ENCODE assay signal across 17 cellular contexts in the genomic region with DNA sequence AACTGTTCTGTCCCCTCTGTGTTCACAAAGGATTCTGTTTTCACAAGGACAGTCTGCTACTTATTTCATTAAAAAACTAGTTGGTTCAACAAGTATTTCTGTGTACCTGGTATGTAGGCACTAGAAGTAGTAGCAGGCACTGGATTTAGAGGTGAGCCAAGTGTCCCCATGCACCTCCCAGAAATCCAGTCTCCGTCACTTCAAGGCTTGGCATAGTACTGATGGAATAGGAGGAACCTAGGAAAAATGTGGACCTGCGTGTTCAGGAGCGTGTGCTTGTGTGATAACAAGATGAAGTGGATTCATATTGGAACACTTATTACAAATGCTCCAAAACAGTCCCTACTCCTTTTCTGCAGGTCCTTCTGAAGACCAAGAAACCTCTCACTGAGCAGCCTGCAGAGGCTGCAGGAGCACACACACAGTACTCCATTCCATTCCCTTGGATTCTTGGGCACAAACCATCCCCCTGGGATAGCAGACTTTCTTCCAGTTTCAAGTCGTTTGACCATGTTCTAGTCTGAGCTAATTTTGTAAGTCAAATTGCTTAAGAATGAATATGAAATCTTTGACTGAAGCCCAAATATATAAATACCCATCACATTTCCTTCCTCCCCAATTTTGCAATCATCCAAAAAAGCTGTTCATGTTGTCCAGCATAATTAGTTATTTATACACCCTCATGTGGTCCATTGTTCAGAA.
DNase-seq lines count a peak whose midpoint lies in the region; ATAC-seq and TF ChIP-seq lines count a peak whose summit lies in the region.
"Had no signal": no experiment of that assay in that cellular context is flagged by ENCODE, and none has a peak within 500 bp of the region (broad histone marks: within the 10 kb centered on the region; RNA-seq: fewer than 3 reads in every experiment).

No MANE protein-coding gene starts in this region.

- DNase-seq in OCI-LY7 (ENCODE audit: low spot score) (no peak), heart right ventricle (no peak), spleen (no peak), SK-N-SH (no peak), NCI-H1048 (lab: John Stamatoyannopoulos, UW) (no peak), glutamatergic neuron (no peak)
- DNase-seq: activated CD4-positive, alpha-beta T cell treated with anti-CD3 and anti-CD28 coated beads, Interleukin-2, amount 10 ng/mL, durations not matched to agents 24 days and 14 days; activated naive CD8-positive, alpha-beta T cell treated with anti-CD3 and anti-CD28 coated beads, Interleukin-2, amount 10 ng/mL, durations not matched to agents 7 days and 5 days; cerebellar nuclear complex; kidney glomerular epithelial cell; NCI-H2081; NCI-H526; posterior cingulate gyrus; stimulated activated CD4-positive, alpha-beta T cell treated with anti-CD3 and anti-CD28 coated beads, Interleukin-15, amount 100 ng/mL, for 24 hours; T1000 had no signal

- H3K4me2 ChIP-seq in BLaER1 (peak overlapping the region; percentile 56), OCI-LY7 (ENCODE audit: low read length) (peak overlapping the region; percentile 2; the same call in 1 of the 2 replicates), SK-N-SH (no peak overlapping the region)

- BruUV-seq in OCI-LY7 (replicated peaks; lab: Mats Ljungman, UMichigan): no TSS peak

- no peaks in the 10 kb centered on the region for H4K20me1 ChIP-seq in BLaER1
- H4K20me1 ChIP-seq in OCI-LY7 (ENCODE audit: insufficient read depth, low read length): no peaks in the 10 kb centered on the region
- H4K20me1 ChIP-seq in SK-N-SH (ENCODE audit: insufficient read depth): no peaks in the 10 kb centered on the region

- no peaks in the 10 kb centered on the region for H3K9me3 Mint-ChIP-seq in glutamatergic neuron (ENCODE audit: unreplicated experiment)

- no peak overlapping the region for H3K4me3 ChIP-seq in BLaER1
- no peak overlapping the region for H3K4me3 ChIP-seq in OCI-LY7 (ENCODE audit: low read depth, low read length, poor library complexity, severe bottlenecking)
- no peak overlapping the region for H3K4me3 ChIP-seq in heart right ventricle
- no peak overlapping the region for H3K4me3 ChIP-seq in spleen
- no peak overlapping the region for H3K4me3 ChIP-seq in SK-N-SH (ENCODE audit: low read depth in 2 of 2, low read length in 1 of 2)

- POLR2A ChIA-PET in OCI-LY7 (lab: Charles Lee): interaction anchor here (0.6 to 1.4 kb wide), 4 partner anchors 13 to 855 kb away, joined by 3 to 7 read pairs (median 6); no protein-coding TSS in a partner anchor
- POLR2A ChIA-PET in SK-N-SH (lab: Yijun Ruan, JAX): no interaction called here

- no peaks in the 10 kb centered on the region for H3K36me3 Mint-ChIP-seq in glutamatergic neuron (ENCODE audit: unreplicated experiment)

- no peaks in the 10 kb centered on the region for H3K4me1 Mint-ChIP-seq in glutamatergic neuron (ENCODE audit: low read depth, unreplicated experiment)
- H3K4me1 Mint-ChIP-seq: activated naive CD8-positive, alpha-beta T cell treated with anti-CD3 and anti-CD28 coated beads, Interleukin-2, amount 10 ng/mL, durations not matched to agents 7 days and 5 days had no signal

- no peak overlapping the region for H3K27ac ChIP-seq in BLaER1
- no peak overlapping the region for H3K27ac ChIP-seq in OCI-LY7 (ENCODE audit: low read depth, low read length, poor library complexity, severe bottlenecking)
- H3K27ac ChIP-seq in heart right ventricle: peak overlapping the region in 3 of 10 donors; percentile 14 to 59 (median 16)
- H3K27ac ChIP-seq in spleen: peak overlapping the region in 7 of 8 donors; percentile 32 to 74 (median 61)
- H3K27ac ChIP-seq in SK-N-SH (ENCODE audit: low read depth in 2 of 2, low read length in 1 of 2): no peak overlapping the region

- ATAC-seq in heart right ventricle (peak; percentile 44 to 81 (median 68)), HG03521 (IDR thresholded peaks at IDR 0.05; ENCODE audit: unreplicated experiment) (no peak)

- TF ChIP-seq CTCF in OCI-LY7 (conservative IDR thresholded peaks at IDR 0.05; ENCODE audit: low read length): no peak
- no peak for TF ChIP-seq CTCF in heart right ventricle (IDR thresholded peaks at IDR 0.05)
- no peak for TF ChIP-seq CTCF in spleen (IDR thresholded peaks at IDR 0.05 in 8 of 11, conservative IDR thresholded peaks at IDR 0.05 in 3 of 11)
- TF ChIP-seq CTCF in SK-N-SH (IDR thresholded peaks at IDR 0.05): no peak
- no peak for TF ChIP-seq CTCF in glutamatergic neuron (IDR thresholded peaks at IDR 0.05; ENCODE audit: partially characterized antibody, unreplicated experiment)

- no peak overlapping the region for H2AFZ ChIP-seq in OCI-LY7 (ENCODE audit: low read length)
- no peak overlapping the region for H2AFZ ChIP-seq in SK-N-SH (ENCODE audit: low read depth)

- no peak for TF ChIP-seq EP300 in SK-N-SH (IDR thresholded peaks at IDR 0.05; ENCODE audit: borderline replicate concordance in 1 of 2, low read depth in 1 of 2, low read length in 1 of 2)

- H3K27ac Mint-ChIP-seq in glutamatergic neuron (ENCODE audit: unreplicated experiment): no peak overlapping the region
- H3K27ac Mint-ChIP-seq: activated CD4-positive, alpha-beta T cell treated with anti-CD3 and anti-CD28 coated beads, Interleukin-2, amount 10 ng/mL, durations not matched to agents 24 days and 14 days; activated naive CD8-positive, alpha-beta T cell treated with anti-CD3 and anti-CD28 coated beads, Interleukin-2, amount 10 ng/mL, durations not matched to agents 7 days and 5 days had no signal

- CTCF ChIA-PET in OCI-LY7 (lab: Charles Lee; ENCODE audit: unreplicated experiment): no interaction called here
- CTCF ChIA-PET in SK-N-SH (lab: Yijun Ruan, JAX): interaction anchor here (2.1 kb wide), 1 partner anchor 14 kb away, joined by 5 read pairs; no protein-coding TSS in a partner anchor

- H3K4me1 ChIP-seq in BLaER1: peaks cover 16% of the 10 kb centered on the region
- H3K4me1 ChIP-seq in OCI-LY7 (ENCODE audit: insufficient read depth, low read length, poor library complexity, severe bottlenecking): peaks cover 9% of the 10 kb centered on the region
- H3K4me1 ChIP-seq in heart right ventricle: peaks cover 0 to 62% (median 11%) of the 10 kb centered on the region in 9 donors
- peaks cover 0 to 48% (median 15%) of the 10 kb centered on the region in 6 donors for H3K4me1 ChIP-seq in spleen
- no peaks in the 10 kb centered on the region; a peak in 1 of 4 replicates for H3K4me1 ChIP-seq in SK-N-SH (ENCODE audit: control insufficient read depth in 1 of 2, insufficient read depth in 2 of 2, low read depth in 1 of 2, low read length in 1 of 2)

- intact Hi-C loops in OCI-LY7 (cut with micrococcal nuclease; ENCODE audit: unreplicated experiment): no loop called here
- intact Hi-C loops in heart right ventricle (cut with DNase I): loop anchor here in 3 of 10 donors (10.0 kb wide), 5 partner anchors 256 to 596 kb away; no protein-coding TSS in a partner anchor
- intact Hi-C loops in spleen (cut with DNase I; ENCODE audit: low total_unique reads): no loop called here

- H3K9me2 ChIP-seq in OCI-LY7 (ENCODE audit: insufficient read depth, low read length) (no peaks in the 10 kb centered on the region), SK-N-SH (no peaks in the 10 kb centered on the region)

- TF ChIP-seq POLR2A in spleen (IDR thresholded peaks at IDR 0.05): no peak

- WGBS in heart right ventricle, 2 donors: 63 to 77% methylated on average over 4 of the region's 4 CpGs
- WGBS in spleen, 5 donors: 62 to 76% (median 64%) methylated on average over 4 of the region's 4 CpGs
- WGBS in SK-N-SH (ENCODE audit: low lambda C conversion rate): 69% methylated on average over 4 of the region's 4 CpGs

- H3K4me3 Mint-ChIP-seq in glutamatergic neuron (ENCODE audit: unreplicated experiment): no peak overlapping the region
- H3K4me3 Mint-ChIP-seq: activated CD4-positive, alpha-beta T cell treated with anti-CD3 and anti-CD28 coated beads, Interleukin-2, amount 10 ng/mL, durations not matched to agents 24 days and 14 days; activated naive CD8-positive, alpha-beta T cell treated with anti-CD3 and anti-CD28 coated beads, Interleukin-2, amount 10 ng/mL, durations not matched to agents 7 days and 5 days had no signal

- no peaks in the 10 kb centered on the region for H3K27me3 ChIP-seq in BLaER1
- H3K27me3 ChIP-seq in heart right ventricle: no peaks in the 10 kb centered on the region
- no peaks in the 10 kb centered on the region for H3K27me3 ChIP-seq in spleen (replicated peaks in 1 of 7)
- no peaks in the 10 kb centered on the region for H3K27me3 ChIP-seq in SK-N-SH (ENCODE audit: insufficient read depth)

- H3K9me3 ChIP-seq in BLaER1: no peaks in the 10 kb centered on the region
- H3K9me3 ChIP-seq in OCI-LY7 (ENCODE audit: low read length): no peaks in the 10 kb centered on the region
- no peaks in the 10 kb centered on the region for H3K9me3 ChIP-seq in heart right ventricle
- H3K9me3 ChIP-seq in spleen: no peaks in the 10 kb centered on the region
- no peaks in the 10 kb centered on the region for H3K9me3 ChIP-seq in SK-N-SH

- H3F3A ChIP-seq in SK-N-SH (replicated peaks; ENCODE audit: insufficient read depth): no peaks in the 10 kb centered on the region

- no peak for TF ChIP-seq RAD21 in SK-N-SH (IDR thresholded peaks at IDR 0.05; ENCODE audit: low read length)

- H3K79me2 ChIP-seq in OCI-LY7 (ENCODE audit: insufficient read depth, low read depth, low read length): no peaks in the 10 kb centered on the region
- no peaks in the 10 kb centered on the region for H3K79me2 ChIP-seq in SK-N-SH (ENCODE audit: insufficient read depth)

- H3K27me3 Mint-ChIP-seq in glutamatergic neuron (ENCODE audit: unreplicated experiment): no peaks in the 10 kb centered on the region

- H3K9ac ChIP-seq in BLaER1 (no peak overlapping the region), SK-N-SH (no peak overlapping the region)

- H3K36me3 ChIP-seq in BLaER1 (no peaks in the 10 kb centered on the region), OCI-LY7 (ENCODE audit: insufficient read depth, low read length) (no peaks in the 10 kb centered on the region), heart right ventricle (no peaks in the 10 kb centered on the region), spleen (no peaks in the 10 kb centered on the region), SK-N-SH (replicated peaks in 1 of 2; ENCODE audit: control insufficient read depth in 1 of 2, insufficient read depth in 2 of 2, low read length in 1 of 2) (no peaks in the 10 kb centered on the region)

TF ChIP-seq in SK-N-SH, 30 proteins besides CTCF, POLR2A, EP300 and RAD21:
- no peak for TF ChIP-seq SMC3 (IDR thresholded peaks at IDR 0.05; ENCODE audit: low read depth, low read length)

Comparison
In these comparisons a context has a peak if more than half of its experiments do, and no peak if none do; other contexts are left out.
1. H3K27ac ChIP-seq: peak in spleen (7 of 8); none in BLaER1 (single experiment), OCI-LY7 (single experiment) and SK-N-SH (0 of 2).